Comparison of ENCODE assay signal across 15 cellular contexts in genomic region chr3:141442421-141442820, GRCh38. TPM values are rescaled to one million over a fixed set of nuclear protein-coding genes. Genes with fewer than 3 reads are reported as not detected.
DNase-seq lines count a peak whose midpoint lies in the region; ATAC-seq and TF ChIP-seq lines count a peak whose summit lies in the region.
"Had no signal": no experiment of that assay in that cellular context is flagged by ENCODE, and none has a peak within 500 bp of the region (broad histone marks: within the 10 kb centered on the region; RNA-seq: fewer than 3 reads in every experiment).

No MANE protein-coding gene starts in this region.

- H3K27me3 Mint-ChIP-seq in activated CD4-positive, alpha-beta T cell treated with anti-CD3 and anti-CD28 coated beads, Interleukin-2, amount 10 ng/mL, durations not matched to agents 24 days and 14 days, result no peaks in the 10 kb centered on the region
- no peaks in the 10 kb centered on the region for H3K27me3 Mint-ChIP-seq in CD4-positive, alpha-beta T cell
- H3K27me3 Mint-ChIP-seq: T-helper 17 cell had no signal

- intact Hi-C loops in left lung (cut with DNase I), result no loop called here
- intact Hi-C loops in stomach (cut with DNase I; ENCODE audit: low total_unique reads), result no loop called here
- intact Hi-C loops in activated CD4-positive, alpha-beta T cell treated with anti-CD3 and anti-CD28 coated beads, Interleukin-2, amount 10 ng/mL, durations not matched to agents 24 days and 14 days (cut with micrococcal nuclease), result loop anchor here (5.0 kb wide), 1 partner anchor 40 kb away; no protein-coding TSS in a partner anchor
- intact Hi-C loops in CD4-positive, alpha-beta T cell (cut with DNase I, micrococcal nuclease), result no loop called here

- no peak overlapping the region for H3K27ac Mint-ChIP-seq in activated CD4-positive, alpha-beta T cell treated with anti-CD3 and anti-CD28 coated beads, Interleukin-2, amount 10 ng/mL, durations not matched to agents 24 days and 14 days
- no peak overlapping the region for H3K27ac Mint-ChIP-seq in CD4-positive, alpha-beta T cell

- H3K9me3 Mint-ChIP-seq in activated CD4-positive, alpha-beta T cell treated with anti-CD3 and anti-CD28 coated beads, Interleukin-2, amount 10 ng/mL, durations not matched to agents 24 days and 14 days, result no peaks in the 10 kb centered on the region
- no peaks in the 10 kb centered on the region for H3K9me3 Mint-ChIP-seq in CD4-positive, alpha-beta T cell

- TF ChIP-seq CTCF in left lung (IDR thresholded peaks at IDR 0.05) (no peak), stomach (IDR thresholded peaks at IDR 0.05) (no peak)
- no peak for TF ChIP-seq CTCF in CD4-positive, alpha-beta T cell (IDR thresholded peaks at IDR 0.05)

- H3K27me3 ChIP-seq in left lung, result no peaks in the 10 kb centered on the region
- no peaks in the 10 kb centered on the region for H3K27me3 ChIP-seq in stomach
- no peaks in the 10 kb centered on the region for H3K27me3 ChIP-seq in CD4-positive, alpha-beta T cell (ENCODE audit: control insufficient read depth, insufficient read depth, low read length)
- H3K27me3 ChIP-seq: foreskin keratinocyte had no signal

- peaks cover 31% of the 10 kb centered on the region for H3K36me3 Mint-ChIP-seq in activated CD4-positive, alpha-beta T cell treated with anti-CD3 and anti-CD28 coated beads, Interleukin-2, amount 10 ng/mL, durations not matched to agents 24 days and 14 days (ENCODE audit: low read depth)
- peaks cover 85% of the 10 kb centered on the region for H3K36me3 Mint-ChIP-seq in CD4-positive, alpha-beta T cell (ENCODE audit: low read depth)

- DNase-seq in NCI-H2029 treated with DMSO at 0.1 percent for 48 hours (lab: John Stamatoyannopoulos, UW), result peak; percentile 72
- no peak for DNase-seq in left lung
- DNase-seq in stomach, result no peak
- no peak for DNase-seq in activated CD4-positive, alpha-beta T cell treated with anti-CD3 and anti-CD28 coated beads, Interleukin-2, amount 10 ng/mL, durations not matched to agents 24 days and 14 days
- no peak for DNase-seq in CD4-positive, alpha-beta T cell
- DNase-seq: COR-L47; KG1; NCI-H187 treated with DMSO at 0.1 percent for 48 hours; occipital lobe; stimulated activated CD4-positive, alpha-beta T cell treated with anti-CD3 and anti-CD28 coated beads, Interleukin-2, amount 100 ng/mL, for 24 hours; stimulated activated naive CD8-positive, alpha-beta T cell treated with anti-CD3 and anti-CD28 coated beads, Interleukin-15, Interleukin-2, amounts not matched to agents 100 U/mL and 50 U/mL, for 24 hours; T-helper 17 cell had no signal

- H3K4me3 ChIP-seq in left lung (no peak overlapping the region), stomach (peak overlapping the region in 1 of 4 donors; percentile 3)

- ATAC-seq in left lung (peak; percentile 74), GM21447 (IDR thresholded peaks at IDR 0.05; ENCODE audit: unreplicated experiment) (no peak)
- ATAC-seq in CD4-positive, alpha-beta T cell (ENCODE audit: poor library complexity), result no peak
- ATAC-seq: foreskin keratinocyte; stimulated activated naive CD8-positive, alpha-beta T cell treated with anti-CD3 and anti-CD28 coated beads, Interleukin-15, Interleukin-2, amounts not matched to agents 100 U/mL and 50 U/mL, for 24 hours; T-helper 17 cell had no signal

- TF ChIP-seq EP300 in stomach (IDR thresholded peaks at IDR 0.05), result no peak

- no peak overlapping the region for H3K4me3 Mint-ChIP-seq in activated CD4-positive, alpha-beta T cell treated with anti-CD3 and anti-CD28 coated beads, Interleukin-2, amount 10 ng/mL, durations not matched to agents 24 days and 14 days
- no peak overlapping the region for H3K4me3 Mint-ChIP-seq in CD4-positive, alpha-beta T cell
- H3K4me3 Mint-ChIP-seq: T-helper 17 cell had no signal

- no peak for TF ChIP-seq POLR2A in stomach (IDR thresholded peaks at IDR 0.05)

- peak overlapping the region; percentile 33 for H3K27ac ChIP-seq in cingulate gyrus (ENCODE audit: low read depth, low read length)
- H3K27ac ChIP-seq in left lung, result peak overlapping the region; percentile 51 to 76
- H3K27ac ChIP-seq in stomach, result peak overlapping the region; percentile 58 to 83 (median 68)
- H3K27ac ChIP-seq in CD4-positive, alpha-beta T cell (ENCODE audit: low read depth, low read length), result no peak overlapping the region
- H3K27ac ChIP-seq: foreskin keratinocyte had no signal

- peaks cover 10 to 32% of the 10 kb centered on the region in 2 donors for H3K4me1 ChIP-seq in left lung
- H3K4me1 ChIP-seq in stomach, result peaks cover 8 to 82% (median 50%) of the 10 kb centered on the region in 4 donors
- H3K4me1 ChIP-seq: foreskin keratinocyte had no signal

- WGBS in stomach, 5 donors, result 53 to 72% (median 70%) methylated on average over 12 of the region's 12 CpGs

- H3K4me1 Mint-ChIP-seq in activated CD4-positive, alpha-beta T cell treated with anti-CD3 and anti-CD28 coated beads, Interleukin-2, amount 10 ng/mL, durations not matched to agents 24 days and 14 days, result peaks cover 13% of the 10 kb centered on the region
- H3K4me1 Mint-ChIP-seq in CD4-positive, alpha-beta T cell (ENCODE audit: low read depth), result peaks cover 23% of the 10 kb centered on the region

- no peaks in the 10 kb centered on the region for H3K9me3 ChIP-seq in left lung
- H3K9me3 ChIP-seq in stomach, result no peaks in the 10 kb centered on the region
- H3K9me3 ChIP-seq in CD4-positive, alpha-beta T cell (ENCODE audit: control insufficient read depth, low read length), result no peaks in the 10 kb centered on the region

- POLR2A ChIA-PET in CD4-positive, alpha-beta T cell (lab: Charles Lee), result interaction anchor here (0.7 kb wide), 1 partner anchor 135 kb away, joined by 3 read pairs; no protein-coding TSS in a partner anchor

- CTCF ChIA-PET in CD4-positive, alpha-beta T cell (lab: Charles Lee), result interaction anchor here (0.9 to 3.8 kb wide), 15 partner anchors 10 to 211 kb away, joined by 3 to 27 read pairs (median 5); partner anchors contain the start of gene PXYLP1

- H3K36me3 ChIP-seq in left lung, result peaks cover 0 to 45% of the 10 kb centered on the region in 2 donors
- peaks cover 47 to 67% (median 60%) of the 10 kb centered on the region in 4 donors for H3K36me3 ChIP-seq in stomach

RNA-seq across cellular contexts. Expression of gene RASA2, which starts 44.4 kb away (rescaled TPM):
- total RNA-seq in left lung, result 10 to 100 TPM; 17.2 to 23.3 TPM
- total RNA-seq in stomach, result 10 to 100 TPM in 4 of 5 donors, 1 to 10 TPM in 1; 6.2 to 32.1 (median 21.7) TPM
- polyA plus RNA-seq in stomach, result 1 to 10 TPM; 2.6 to 3.8 (median 3.4) TPM
- total RNA-seq in activated CD4-positive, alpha-beta T cell treated with anti-CD3 and anti-CD28 coated beads, Interleukin-2, amount 10 ng/mL, durations not matched to agents 24 days and 14 days, result 28.0 and 30.2 TPM in 2 replicates
- 10 to 100 TPM; 96.1 to 96.4 TPM for total RNA-seq in CD4-positive, alpha-beta T cell
